In the genomic region with DNA sequence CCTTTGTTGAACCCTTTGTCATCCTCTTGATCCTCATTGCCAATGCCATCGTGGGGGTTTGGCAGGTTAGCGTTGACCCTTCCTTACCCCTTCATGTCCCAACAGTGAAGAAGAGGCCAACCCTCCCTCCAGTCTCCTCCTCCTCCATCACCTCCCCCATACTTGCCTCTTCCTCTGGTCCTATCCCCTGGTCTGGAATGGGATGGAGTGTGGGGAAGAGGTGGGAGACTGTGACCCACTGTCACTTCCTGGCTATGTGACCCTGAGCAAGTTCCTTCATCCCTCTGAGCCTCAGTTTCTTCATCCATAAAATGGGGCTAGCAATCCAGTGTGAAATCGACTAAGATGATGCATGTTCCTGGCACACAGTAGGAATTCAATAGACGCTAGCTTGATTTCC, we compare ENCODE assay signal across 15 cellular contexts. TPM values are rescaled to one million over a fixed set of nuclear protein-coding genes. Genes with fewer than 3 reads are reported as not detected.
DNase-seq lines count a peak whose midpoint lies in the region; ATAC-seq and TF ChIP-seq lines count a peak whose summit lies in the region.
"Had no signal": no experiment of that assay in that cellular context is flagged by ENCODE, and none has a peak within 500 bp of the region (broad histone marks: within the 10 kb centered on the region; RNA-seq: fewer than 3 reads in every experiment).

No MANE protein-coding gene starts in this region.

- no peaks in the 10 kb centered on the region for H3F3A ChIP-seq in GM23248 (ENCODE audit: insufficient read depth)

- H3K9ac ChIP-seq in GM23248, result no peak overlapping the region

- POLR2A ChIA-PET in activated CD4-positive, alpha-beta memory T cell treated with anti-CD3 and anti-CD28 coated beads, Interleukin-2, amount 10 ng/mL, durations not matched to agents 7 days and 5 days (lab: Charles Lee), result interaction anchor here (0.7 to 4.0 kb wide), 6 partner anchors 8 to 58 kb away, joined by 3 to 36 read pairs (median 10); a partner anchor contains a TSS

- TF ChIP-seq EP300 in stomach (IDR thresholded peaks at IDR 0.05), result no peak

- ATAC-seq in stimulated activated naive CD8-positive, alpha-beta T cell treated with anti-CD3 and anti-CD28 coated beads, Interleukin-15, Interleukin-2, amounts not matched to agents 100 U/mL and 50 U/mL, for 24 hours, result no peak

- no peaks in the 10 kb centered on the region for H3K36me3 ChIP-seq in GM23248 (ENCODE audit: low read depth)
- no peaks in the 10 kb centered on the region for H3K36me3 ChIP-seq in left ventricle myocardium inferior
- no peaks in the 10 kb centered on the region for H3K36me3 ChIP-seq in stomach

- no peak for DNase-seq in stimulated activated naive CD8-positive, alpha-beta T cell treated with anti-CD3 and anti-CD28 coated beads, Interleukin-15, Interleukin-2, amounts not matched to agents 100 U/mL and 50 U/mL, for 24 hours
- DNase-seq in activated CD4-positive, alpha-beta memory T cell treated with anti-CD3 and anti-CD28 coated beads, Interleukin-2, amount 10 ng/mL, durations not matched to agents 7 days and 5 days, result no peak
- DNase-seq in left kidney (ENCODE audit: low read depth, low spot score), result peak; percentile 35
- DNase-seq in stimulated activated CD4-positive, alpha-beta T cell treated with anti-CD3 and anti-CD28 coated beads, Interleukin-12 subunit alpha, Interleukin-12 subunit beta, amount 100 ng/mL, for 4 hours, result no peak
- DNase-seq in GM23248, result no peak
- no peak for DNase-seq in left ventricle myocardium inferior
- DNase-seq in stomach, result no peak
- DNase-seq: activated effector memory CD4-positive, alpha-beta T cell treated with Interleukin-2 at 50 U/mL for 16 hours; caudate nucleus; erythroblast; midbrain; NCI-H187; stimulated activated CD4-positive, alpha-beta T cell treated with anti-CD3 and anti-CD28 coated beads, Interleukin-4, amount 100 ng/mL, for 1 hour had no signal

- H3K27me3 ChIP-seq in GM23248 (replicated peaks; ENCODE audit: insufficient read depth) (no peaks in the 10 kb centered on the region), left ventricle myocardium inferior (ENCODE audit: low read depth) (peaks cover 29% of the 10 kb centered on the region), stomach (peaks cover 0 to 44% (median 10%) of the 10 kb centered on the region in 3 donors)

- peaks cover 4% of the 10 kb centered on the region; the same call in 1 of the 2 replicates for H3K4me1 ChIP-seq in GM23248 (ENCODE audit: insufficient read depth)
- peaks cover 15% of the 10 kb centered on the region for H3K4me1 ChIP-seq in left ventricle myocardium inferior
- peaks cover 14 to 20% (median 18%) of the 10 kb centered on the region in 4 donors for H3K4me1 ChIP-seq in stomach

- no peaks in the 10 kb centered on the region for H3K9me3 ChIP-seq in GM23248 (ENCODE audit: low read depth)
- H3K9me3 ChIP-seq in left ventricle myocardium inferior (replicated peaks), result no peaks in the 10 kb centered on the region
- H3K9me3 ChIP-seq in stomach, result no peaks in the 10 kb centered on the region

- H3K4me3 Mint-ChIP-seq in stimulated activated naive CD8-positive, alpha-beta T cell treated with anti-CD3 and anti-CD28 coated beads, Interleukin-15, Interleukin-2, amounts not matched to agents 100 ng/mL and 50 ng/mL, for 24 hours, result peak overlapping the region; percentile 40
- H3K4me3 Mint-ChIP-seq in activated CD4-positive, alpha-beta memory T cell treated with anti-CD3 and anti-CD28 coated beads, Interleukin-2, amount 10 ng/mL, durations not matched to agents 7 days and 5 days, result peak overlapping the region; percentile 88

- H4K20me1 ChIP-seq in GM23248 (ENCODE audit: insufficient read depth), result no peaks in the 10 kb centered on the region

- TF ChIP-seq CTCF in left ventricle myocardium inferior (IDR thresholded peaks at IDR 0.05; ENCODE audit: borderline replicate concordance) (no peak), stomach (IDR thresholded peaks at IDR 0.05) (no peak)

- no peak overlapping the region for H3K27ac ChIP-seq in GM23248
- H3K27ac ChIP-seq in left ventricle myocardium inferior (replicated peaks), result no peak overlapping the region
- no peak overlapping the region for H3K27ac ChIP-seq in stomach

- no peaks in the 10 kb centered on the region for H3K9me3 Mint-ChIP-seq in stimulated activated naive CD8-positive, alpha-beta T cell treated with anti-CD3 and anti-CD28 coated beads, Interleukin-15, Interleukin-2, amounts not matched to agents 100 ng/mL and 50 ng/mL, for 24 hours
- H3K9me3 Mint-ChIP-seq in activated CD4-positive, alpha-beta memory T cell treated with anti-CD3 and anti-CD28 coated beads, Interleukin-2, amount 10 ng/mL, durations not matched to agents 7 days and 5 days, result no peaks in the 10 kb centered on the region

- peaks cover 9% of the 10 kb centered on the region for H3K27me3 Mint-ChIP-seq in stimulated activated naive CD8-positive, alpha-beta T cell treated with anti-CD3 and anti-CD28 coated beads, Interleukin-15, Interleukin-2, amounts not matched to agents 100 ng/mL and 50 ng/mL, for 24 hours
- peaks cover 6% of the 10 kb centered on the region for H3K27me3 Mint-ChIP-seq in activated CD4-positive, alpha-beta memory T cell treated with anti-CD3 and anti-CD28 coated beads, Interleukin-2, amount 10 ng/mL, durations not matched to agents 7 days and 5 days

- H3K9me2 ChIP-seq in GM23248 (ENCODE audit: insufficient read depth), result no peaks in the 10 kb centered on the region

- intact Hi-C loops in left ventricle myocardium inferior (cut with micrococcal nuclease), result no loop called here
- intact Hi-C loops in stomach (cut with DNase I; ENCODE audit: low total_unique reads), result loop anchor here (10.0 kb wide), 2 partner anchors 46 to 54 kb away; a partner anchor contains a TSS

- CTCF ChIA-PET in activated CD4-positive, alpha-beta memory T cell treated with anti-CD3 and anti-CD28 coated beads, Interleukin-2, amount 10 ng/mL, durations not matched to agents 7 days and 5 days (lab: Charles Lee), result interaction anchor here (0.9 to 1.4 kb wide), 3 partner anchors 36 to 64 kb away, joined by 4 to 5 read pairs (median 4); no protein-coding TSS in a partner anchor

- TF ChIP-seq POLR2A in stomach (IDR thresholded peaks at IDR 0.05), result no peak

- H3K27ac Mint-ChIP-seq in stimulated activated naive CD8-positive, alpha-beta T cell treated with anti-CD3 and anti-CD28 coated beads, Interleukin-15, Interleukin-2, amounts not matched to agents 100 ng/mL and 50 ng/mL, for 24 hours, result peak overlapping the region; percentile 71
- H3K27ac Mint-ChIP-seq in activated CD4-positive, alpha-beta memory T cell treated with anti-CD3 and anti-CD28 coated beads, Interleukin-2, amount 10 ng/mL, durations not matched to agents 7 days and 5 days, result no peak overlapping the region

- H3K79me2 ChIP-seq in GM23248 (ENCODE audit: insufficient read depth), result no peaks in the 10 kb centered on the region

- H3K4me1 Mint-ChIP-seq in stimulated activated naive CD8-positive, alpha-beta T cell treated with anti-CD3 and anti-CD28 coated beads, Interleukin-15, Interleukin-2, amounts not matched to agents 100 ng/mL and 50 ng/mL, for 24 hours (ENCODE audit: low read depth), result peaks cover 29% of the 10 kb centered on the region
- peaks cover 35% of the 10 kb centered on the region for H3K4me1 Mint-ChIP-seq in activated CD4-positive, alpha-beta memory T cell treated with anti-CD3 and anti-CD28 coated beads, Interleukin-2, amount 10 ng/mL, durations not matched to agents 7 days and 5 days

- WGBS in GM23248 (ENCODE audit: low coverage in 1 of 2, low lambda C conversion rate in 2 of 2, missing lambda C conversion rate in 2 of 2), 2 experiments, result 51 to 69% methylated on average over 3 to 4 of the region's 4 CpGs
- WGBS in stomach, 5 donors, result 73 to 83% (median 77%) methylated on average over 4 of the region's 4 CpGs

- no peak overlapping the region for H2AFZ ChIP-seq in GM23248

- H3K4me2 ChIP-seq in GM23248 (ENCODE audit: unreplicated experiment), result no peak overlapping the region

- in situ Hi-C loops in GM23248 (cut with MboI), result no loop called here

- H3K36me3 Mint-ChIP-seq in stimulated activated naive CD8-positive, alpha-beta T cell treated with anti-CD3 and anti-CD28 coated beads, Interleukin-15, Interleukin-2, amounts not matched to agents 100 ng/mL and 50 ng/mL, for 24 hours (ENCODE audit: low read depth), result no peaks in the 10 kb centered on the region
- H3K36me3 Mint-ChIP-seq in activated CD4-positive, alpha-beta memory T cell treated with anti-CD3 and anti-CD28 coated beads, Interleukin-2, amount 10 ng/mL, durations not matched to agents 7 days and 5 days (ENCODE audit: low read depth), result no peaks in the 10 kb centered on the region

- H3K4me3 ChIP-seq in GM23248, result no peak overlapping the region
- H3K4me3 ChIP-seq in left ventricle myocardium inferior, result no peak overlapping the region
- H3K4me3 ChIP-seq in stomach, result no peak overlapping the region

RNA-seq across cellular contexts. Expression of a gene that starts 2.7 kb away (rescaled TPM):
- total RNA-seq in activated CD4-positive, alpha-beta memory T cell treated with anti-CD3 and anti-CD28 coated beads, Interleukin-2, amount 10 ng/mL, durations not matched to agents 7 days and 5 days, result 1 to 10 TPM; 1.6 to 2.5 TPM
- 0.11 TPM in 1 of 2 replicates, not detected in the other for total RNA-seq in GM23248 (2014; rRNA removed; shearing (Covaris generic))
- 0.09 and 0.10 TPM in 2 replicates for polyA plus RNA-seq in GM23248 (2016; fragmentation: Nextera tagmentation; extraction: Ambion mirVana)
- 0.38 TPM for total RNA-seq in left ventricle myocardium inferior
- 10 to 100 TPM in 1 of 5 donors, 1 to 10 TPM in 1, under 1 TPM in 1, not detected in 2; 0.43 to 21.7 (median 3.6) TPM for total RNA-seq in stomach
- 1 to 10 TPM in 1 of 3 donors, under 1 TPM in 2; 0.12 to 1.4 (median 0.85) TPM for polyA plus RNA-seq in stomach

RNA-seq across cellular contexts. Expression of a gene that starts 17.3 kb away (rescaled TPM):
- 10 to 100 TPM; 44.4 to 45.1 TPM for total RNA-seq in activated CD4-positive, alpha-beta memory T cell treated with anti-CD3 and anti-CD28 coated beads, Interleukin-2, amount 10 ng/mL, durations not matched to agents 7 days and 5 days
- total RNA-seq in GM23248 (2014; rRNA removed; shearing (Covaris generic)), result 16.8 and 21.8 TPM in 2 replicates
- polyA plus RNA-seq in GM23248 (2016; fragmentation: Nextera tagmentation; extraction: Ambion mirVana), result 8.4 and 8.8 TPM in 2 replicates
- 48.5 TPM for total RNA-seq in left ventricle myocardium inferior
- total RNA-seq in stomach, result 100 to 1,000 TPM in 1 of 5 donors, 10 to 100 TPM in 2, 1 to 10 TPM in 2; 6.4 to 115 (median 27.1) TPM
- polyA plus RNA-seq in stomach, result 10 to 100 TPM; 21.5 to 35.6 (median 32.2) TPM

RNA-seq across cellular contexts. Expression of a gene that starts 34.8 kb away (rescaled TPM):
- total RNA-seq in activated CD4-positive, alpha-beta memory T cell treated with anti-CD3 and anti-CD28 coated beads, Interleukin-2, amount 10 ng/mL, durations not matched to agents 7 days and 5 days, result 100 to 1,000 TPM; 107 TPM
- 95.2 and 107 TPM in 2 replicates for total RNA-seq in GM23248 (2014; rRNA removed; shearing (Covaris generic))
- polyA plus RNA-seq in GM23248 (2016; fragmentation: Nextera tagmentation; extraction: Ambion mirVana) (141 and 148 TPM in 2 replicates), stomach (100 to 1,000 TPM; 128 to 286 (median 145) TPM)
- total RNA-seq in left ventricle myocardium inferior (236 TPM), stomach (100 to 1,000 TPM in 1 of 5 donors, 10 to 100 TPM in 4; 49.8 to 186 (median 68.8) TPM)

RNA-seq across cellular contexts. Expression of a gene that starts 44.1 kb away (rescaled TPM):
- total RNA-seq in activated CD4-positive, alpha-beta memory T cell treated with anti-CD3 and anti-CD28 coated beads, Interleukin-2, amount 10 ng/mL, durations not matched to agents 7 days and 5 days, result 10 to 100 TPM; 15.7 to 16.5 TPM
- total RNA-seq in GM23248 (2014; rRNA removed; shearing (Covaris generic)), result 34.7 and 53.4 TPM in 2 replicates
- 14.0 and 15.4 TPM in 2 replicates for polyA plus RNA-seq in GM23248 (2016; fragmentation: Nextera tagmentation; extraction: Ambion mirVana)
- 17.7 TPM for total RNA-seq in left ventricle myocardium inferior
- 100 to 1,000 TPM in 2 of 5 donors, 10 to 100 TPM in 3; 25.7 to 350 (median 84.0) TPM for total RNA-seq in stomach
- 10 to 100 TPM; 20.3 to 34.6 (median 32.7) TPM for polyA plus RNA-seq in stomach

RNA-seq across cellular contexts. Expression of a gene that starts 50.8 kb away (rescaled TPM):
- total RNA-seq in activated CD4-positive, alpha-beta memory T cell treated with anti-CD3 and anti-CD28 coated beads, Interleukin-2, amount 10 ng/mL, durations not matched to agents 7 days and 5 days, result not detected
- total RNA-seq in GM23248 (2014; rRNA removed; shearing (Covaris generic)), result not detected in 2 replicates
- not detected in 2 replicates for polyA plus RNA-seq in GM23248 (2016; fragmentation: Nextera tagmentation; extraction: Ambion mirVana)
- not detected for total RNA-seq in left ventricle myocardium inferior
- total RNA-seq in stomach, result under 1 TPM in 2 of 5 donors, not detected in 3; 0.29 to 0.92 TPM
- polyA plus RNA-seq in stomach, result 1 to 10 TPM in 1 of 3 donors, under 1 TPM in 2; 0.31 to 3.8 (median 0.56) TPM
- polyA plus RNA-seq: BJ had no signal
